8 cellular contexts compared by ENCODE assay signal in the genomic region with DNA sequence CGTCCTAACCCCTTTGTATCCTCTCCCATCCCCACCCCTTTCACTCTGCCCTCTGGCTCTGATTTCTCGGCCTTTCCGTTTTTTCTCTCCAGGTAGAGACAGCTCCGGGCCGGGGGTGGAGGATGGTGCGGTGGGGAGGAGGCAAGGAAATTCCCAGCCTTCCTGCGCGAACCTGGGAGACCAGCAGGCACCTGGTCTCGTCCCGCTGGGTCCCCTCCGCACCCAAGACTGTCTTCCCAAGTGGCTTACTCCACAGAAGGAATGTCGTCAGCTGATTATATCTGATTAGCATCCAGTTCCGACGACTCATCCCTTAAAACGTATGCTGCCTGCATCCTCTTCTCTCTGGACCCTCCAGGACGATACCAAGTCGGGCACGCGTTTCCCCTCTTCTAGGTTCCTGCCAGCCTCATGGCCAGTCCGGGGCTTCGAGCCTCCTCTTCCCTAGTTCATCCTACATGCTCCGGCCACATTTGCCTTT. TPM values are rescaled to one million over a fixed set of nuclear protein-coding genes. Genes with fewer than 3 reads are reported as not detected.
DNase-seq lines count a peak whose midpoint lies in the region; TF ChIP-seq lines count a peak whose summit lies in the region.

No MANE protein-coding gene starts in this region.

- H3K4me3 Mint-ChIP-seq in HFFc6 (peak overlapping the region; percentile 93), type B pancreatic cell (peak overlapping the region; percentile 92)

- no peaks in the 10 kb centered on the region for H4K20me1 ChIP-seq in OCI-LY7 (ENCODE audit: insufficient read depth, low read length)

- H3K27me3 Mint-ChIP-seq in HFFc6 (ENCODE audit: insufficient read depth) (peaks cover 5% of the 10 kb centered on the region), type B pancreatic cell (peaks cover 44% of the 10 kb centered on the region)

- no peaks in the 10 kb centered on the region for H3K4me1 ChIP-seq in OCI-LY7 (ENCODE audit: insufficient read depth, low read length, poor library complexity, severe bottlenecking)

- CTCF ChIA-PET in AG04450 (lab: Charles Lee) (interaction anchor here (3.0 kb wide), 1 partner anchor 11 kb away, joined by 16 read pairs; no protein-coding TSS in a partner anchor), OCI-LY7 (lab: Charles Lee; ENCODE audit: unreplicated experiment) (no interaction called here)

- H3K36me3 ChIP-seq in kidney epithelial cell (ENCODE audit: control insufficient read depth, insufficient read depth, low read length) (no peaks in the 10 kb centered on the region), OCI-LY7 (ENCODE audit: insufficient read depth, low read length) (no peaks in the 10 kb centered on the region)

- no peaks in the 10 kb centered on the region for H3K9me3 Mint-ChIP-seq in HFFc6
- no peaks in the 10 kb centered on the region for H3K9me3 Mint-ChIP-seq in type B pancreatic cell

- H3K9me3 ChIP-seq in AG04450 (ENCODE audit: control insufficient read depth, insufficient read depth, low read length), result no peaks in the 10 kb centered on the region; the same call in 1 of the 2 replicates
- no peaks in the 10 kb centered on the region for H3K9me3 ChIP-seq in OCI-LY7 (ENCODE audit: low read length)

- peaks cover 10% of the 10 kb centered on the region for H3K36me3 Mint-ChIP-seq in HFFc6 (ENCODE audit: low read depth)
- H3K36me3 Mint-ChIP-seq in type B pancreatic cell, result peaks cover 4% of the 10 kb centered on the region

- no peaks in the 10 kb centered on the region for H3K9me2 ChIP-seq in OCI-LY7 (ENCODE audit: insufficient read depth, low read length)

- no TSS peak for BruUV-seq in OCI-LY7 (replicated peaks; lab: Mats Ljungman, UMichigan)

- no peaks in the 10 kb centered on the region for H3K27me3 ChIP-seq in AG04450 (ENCODE audit: control insufficient read depth, insufficient read depth, low read length)
- no peaks in the 10 kb centered on the region for H3K27me3 ChIP-seq in kidney epithelial cell (ENCODE audit: control insufficient read depth, insufficient read depth, low read length)

- H2AFZ ChIP-seq in OCI-LY7 (ENCODE audit: low read length), result no peak overlapping the region

- no peaks in the 10 kb centered on the region for H3K79me2 ChIP-seq in OCI-LY7 (ENCODE audit: insufficient read depth, low read depth, low read length)

- intact Hi-C loops in OCI-LY7 (cut with micrococcal nuclease; ENCODE audit: unreplicated experiment), result no loop called here

- peak overlapping the region; percentile 77 for H3K4me3 ChIP-seq in AG04450 (ENCODE audit: low read depth, low read length)
- peak overlapping the region; percentile 54 for H3K4me3 ChIP-seq in astrocyte of the cerebellum (ENCODE audit: low read depth, low read length)
- peak overlapping the region; percentile 66 for H3K4me3 ChIP-seq in kidney epithelial cell (ENCODE audit: low read depth, low read length)
- no peak overlapping the region for H3K4me3 ChIP-seq in OCI-LY7 (ENCODE audit: low read depth, low read length, poor library complexity, severe bottlenecking)

- H3K4me2 ChIP-seq in OCI-LY7 (ENCODE audit: low read length), result no peak overlapping the region

- in situ Hi-C loops in astrocyte of the cerebellum (cut with HindIII; ENCODE audit: low sequenced_read_pairs), result no loop called here

- peaks cover 46% of the 10 kb centered on the region for H3K4me1 Mint-ChIP-seq in HFFc6 (ENCODE audit: low read depth)
- peaks cover 15% of the 10 kb centered on the region for H3K4me1 Mint-ChIP-seq in type B pancreatic cell (ENCODE audit: unreplicated experiment)

- TF ChIP-seq CTCF in AG04450 (IDR thresholded peaks at IDR 0.05; ENCODE audit: low read depth, low read length) (no peak), HFFc6 (IDR thresholded peaks at IDR 0.05) (no peak), astrocyte of the cerebellum (IDR thresholded peaks at IDR 0.05; ENCODE audit: low read depth, low read length, missing control alignments) (no peak), kidney epithelial cell (IDR thresholded peaks at IDR 0.05; ENCODE audit: insufficient read depth, low read length, poor library complexity, severe bottlenecking) (no peak), type B pancreatic cell (conservative IDR thresholded peaks at IDR 0.05) (no peak), OCI-LY7 (conservative IDR thresholded peaks at IDR 0.05; ENCODE audit: low read length) (no peak)

- H3K27ac ChIP-seq in AG04450 (ENCODE audit: low read depth, low read length) (peak overlapping the region; percentile 96), OCI-LY7 (ENCODE audit: low read depth, low read length, poor library complexity, severe bottlenecking) (no peak overlapping the region)

- H3K27ac Mint-ChIP-seq in HFFc6 (peak overlapping the region; percentile 98), type B pancreatic cell (peak overlapping the region; percentile 74)

- POLR2A ChIA-PET in AG04450 (lab: Yijun Ruan, JAX) (interaction anchor here (1.0 to 2.1 kb wide), 4 partner anchors 42 to 102 kb away, joined by 3 to 15 read pairs (median 7); a partner anchor contains a TSS), OCI-LY7 (lab: Charles Lee) (interaction anchor here (0.5 to 0.6 kb wide), 2 partner anchors 54 to 392 kb away, joined by 3 to 7 read pairs; no protein-coding TSS in a partner anchor)

- DNase-seq in AG04450 (ENCODE audit: low read depth, low spot score), result no peak
- DNase-seq in HFFc6, result no peak
- DNase-seq in astrocyte of the cerebellum (ENCODE audit: low read depth), result no peak
- DNase-seq in kidney epithelial cell (ENCODE audit: low read depth), result no peak
- DNase-seq in type B pancreatic cell (ENCODE audit: extremely low spot score, unreplicated experiment), result no peak
- DNase-seq in NCI-H1436 (lab: John Stamatoyannopoulos, UW), result no peak
- DNase-seq in OCI-LY7 (ENCODE audit: low spot score), result no peak
- no peak for DNase-seq in putamen (ENCODE audit: low spot score)

RNA-seq across cellular contexts. Expression of a gene that starts 42.2 kb away (rescaled TPM):
- polyA plus RNA-seq in AG04450 (2011; rRNA removed), result 13.7 and 15.6 TPM in 2 replicates
- polyA minus RNA-seq in AG04450 (2011; rRNA and poly(A)+ RNA removed), result 10.2 and 16.6 TPM in 2 replicates
- total RNA-seq in HFFc6 (2021; fragmentation: NEBNext Ultra II Directional; extraction: Animal tissue kit (Norgen Biotek cat#: 25700)), result 10 to 100 TPM; 13.3 to 21.4 (median 19.1) TPM
- total RNA-seq in kidney epithelial cell (25.9 and 30.2 TPM in 2 replicates), type B pancreatic cell (ENCODE audit: low replicate concordance) (35.5 and 44.9 TPM in 2 replicates), OCI-LY7 (2022) (23.7 and 24.7 TPM in 2 replicates)
- total RNA-seq in OCI-LY7 (2014; rRNA removed; shearing (Covaris generic)), result 21.7 and 23.8 TPM in 2 replicates
